Comparison of ENCODE assay signal across 8 cellular contexts in the genomic region with DNA sequence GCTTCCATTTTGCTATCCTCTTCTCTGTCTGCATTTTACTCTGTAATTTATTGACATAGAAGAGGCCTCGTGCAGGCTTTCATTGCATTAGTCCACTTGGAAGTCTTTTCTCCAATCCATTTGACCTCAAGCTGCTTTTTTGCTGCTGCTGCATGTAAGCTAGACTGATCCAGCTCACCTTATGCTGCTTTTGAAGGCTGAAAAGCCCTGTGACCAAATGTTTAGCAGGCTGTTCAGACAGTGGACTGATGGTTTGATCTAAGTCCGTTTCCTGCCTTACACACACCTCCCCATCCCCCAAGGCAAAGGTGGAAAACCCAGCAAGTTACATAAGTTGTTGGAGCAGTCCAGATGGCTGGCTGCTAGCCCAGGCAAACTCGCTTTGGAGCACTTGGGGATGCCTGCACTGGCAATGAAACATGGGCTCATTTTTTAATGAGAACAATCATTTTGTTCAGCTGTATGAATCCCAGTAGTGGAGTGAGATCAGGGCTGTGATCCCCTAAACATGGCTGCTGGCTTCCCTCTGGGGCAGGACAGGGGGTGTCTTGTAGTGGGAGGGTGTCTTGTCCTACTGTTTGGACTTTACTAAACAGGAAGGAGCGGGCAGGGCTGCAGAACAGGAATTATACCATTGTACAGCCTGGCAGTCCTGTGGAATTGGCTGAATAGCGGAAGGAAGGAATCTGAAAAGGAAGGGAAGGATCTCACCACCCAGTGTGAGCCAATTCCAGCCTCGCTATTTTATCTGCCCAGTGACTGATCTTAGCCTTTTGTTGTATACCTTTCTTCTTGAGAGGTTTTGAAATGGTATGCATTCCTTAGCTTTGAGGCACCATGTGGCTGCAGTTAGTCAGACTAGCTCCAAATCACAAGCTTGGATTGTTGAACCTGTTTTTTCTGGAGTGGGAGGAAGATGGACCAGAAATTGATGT.
A peak's percentile ranks its signal among the peaks of the same experiment; 100 is the strongest.
DNase-seq lines count a peak whose midpoint lies in the region; ATAC-seq and TF ChIP-seq lines count a peak whose summit lies in the region.

No MANE protein-coding gene starts in this region.

- in situ Hi-C loops in astrocyte of the spinal cord (cut with HindIII; ENCODE audit: low sequenced_read_pairs): no loop called here

- intact Hi-C loops in sigmoid colon (cut with DNase I): no loop called here

- no peaks in the 10 kb centered on the region for H3K27me3 Mint-ChIP-seq in activated naive CD4-positive, alpha-beta T cell treated with anti-CD3 and anti-CD28 coated beads, Interleukin-2, amount 10 ng/mL, durations not matched to agents 7 days and 5 days

- TF ChIP-seq CTCF in astrocyte of the spinal cord (IDR thresholded peaks at IDR 0.05; ENCODE audit: low read depth, low read length): no peak
- no peak for TF ChIP-seq CTCF in sigmoid colon (IDR thresholded peaks at IDR 0.05)

- TF ChIP-seq POLR2A in sigmoid colon (IDR thresholded peaks at IDR 0.05): no peak

- CTCF ChIA-PET in activated naive CD4-positive, alpha-beta T cell treated with anti-CD3 and anti-CD28 coated beads, Interleukin-2, amount 10 ng/mL, durations not matched to agents 7 days and 5 days (lab: Charles Lee): interaction anchor here (1.2 kb wide), 2 partner anchors 20 to 26 kb away, joined by 3 read pairs; no protein-coding TSS in a partner anchor

- no peak overlapping the region for H3K27ac Mint-ChIP-seq in activated naive CD4-positive, alpha-beta T cell treated with anti-CD3 and anti-CD28 coated beads, Interleukin-2, amount 10 ng/mL, durations not matched to agents 7 days and 5 days

- peaks cover 4% of the 10 kb centered on the region for H3K9me3 Mint-ChIP-seq in activated naive CD4-positive, alpha-beta T cell treated with anti-CD3 and anti-CD28 coated beads, Interleukin-2, amount 10 ng/mL, durations not matched to agents 7 days and 5 days

- no peak overlapping the region for H3K4me3 ChIP-seq in BLaER1
- no peak overlapping the region for H3K4me3 ChIP-seq in astrocyte of the spinal cord (ENCODE audit: low read depth, low read length)
- no peak overlapping the region for H3K4me3 ChIP-seq in sigmoid colon

- H3K4me1 Mint-ChIP-seq in activated naive CD4-positive, alpha-beta T cell treated with anti-CD3 and anti-CD28 coated beads, Interleukin-2, amount 10 ng/mL, durations not matched to agents 7 days and 5 days: peaks cover 50% of the 10 kb centered on the region

- H4K20me1 ChIP-seq in BLaER1: no peaks in the 10 kb centered on the region

- no peak for TF ChIP-seq EP300 in sigmoid colon (IDR thresholded peaks at IDR 0.05)

- 13 to 47% methylated on average over 6 of the region's 6 CpGs for WGBS in sigmoid colon, 2 donors

- no peak for ATAC-seq in GM21723 (IDR thresholded peaks at IDR 0.05; ENCODE audit: unreplicated experiment)
- no peak for ATAC-seq in HG03354 (IDR thresholded peaks at IDR 0.05; ENCODE audit: poor library complexity, severe bottlenecking, unreplicated experiment)

- H3K27ac ChIP-seq in BLaER1 (peak overlapping the region; percentile 47), sigmoid colon (peak overlapping the region; percentile 53 to 77 (median 72))

- H3K4me2 ChIP-seq in BLaER1: peak overlapping the region; percentile 38

- no peaks in the 10 kb centered on the region for H3K36me3 ChIP-seq in BLaER1
- H3K36me3 ChIP-seq in sigmoid colon: no peaks in the 10 kb centered on the region

- H3K36me3 Mint-ChIP-seq in activated naive CD4-positive, alpha-beta T cell treated with anti-CD3 and anti-CD28 coated beads, Interleukin-2, amount 10 ng/mL, durations not matched to agents 7 days and 5 days: peaks cover 5% of the 10 kb centered on the region

- no peak overlapping the region for H3K4me3 Mint-ChIP-seq in activated naive CD4-positive, alpha-beta T cell treated with anti-CD3 and anti-CD28 coated beads, Interleukin-2, amount 10 ng/mL, durations not matched to agents 7 days and 5 days

- H3K4me1 ChIP-seq in BLaER1: peaks cover 56% of the 10 kb centered on the region
- peaks cover 0 to 25% (median 24%) of the 10 kb centered on the region in 4 donors for H3K4me1 ChIP-seq in sigmoid colon

- DNase-seq in M059J (ENCODE audit: low read depth) (peak; percentile 84), astrocyte of the spinal cord (ENCODE audit: low read depth, low spot score) (peak; percentile 79), hypothalamus (lab: John Stamatoyannopoulos, UW) (peak in 42 of 51 donors; percentile 4 to 83 (median 51)), sigmoid colon (peak; percentile 92)
- no peak for DNase-seq in activated naive CD4-positive, alpha-beta T cell treated with anti-CD3 and anti-CD28 coated beads, Interleukin-2, amount 10 ng/mL, durations not matched to agents 7 days and 5 days

- no peaks in the 10 kb centered on the region for H3K27me3 ChIP-seq in BLaER1
- no peaks in the 10 kb centered on the region for H3K27me3 ChIP-seq in sigmoid colon

- H3K9ac ChIP-seq in BLaER1: no peak overlapping the region

- H3K9me3 ChIP-seq in BLaER1 (peaks cover 7% of the 10 kb centered on the region), sigmoid colon (no peaks in the 10 kb centered on the region)
